Comparison of ENCODE assay signal across 8 cellular contexts in the genomic region with DNA sequence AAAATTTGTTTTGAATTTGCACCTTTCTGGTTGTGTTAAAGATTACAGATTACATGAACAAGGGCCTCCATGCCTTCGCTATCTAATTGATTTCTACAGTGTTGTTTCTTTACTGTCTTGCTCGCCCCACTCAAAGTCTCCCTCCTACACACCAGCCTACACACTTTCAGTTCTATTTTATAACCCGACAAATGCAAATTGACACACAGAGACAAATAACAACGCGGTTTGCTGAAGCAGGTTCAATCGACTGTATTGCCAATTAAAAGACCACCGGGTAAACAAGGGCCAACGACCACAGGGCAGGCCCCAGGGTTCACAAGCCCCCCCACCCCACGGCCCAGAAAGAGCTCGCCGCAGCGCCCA. TPM values are rescaled to one million over a fixed set of nuclear protein-coding genes. Genes with fewer than 3 reads are reported as not detected.
DNase-seq lines count a peak whose midpoint lies in the region; ATAC-seq, FAIRE-seq and TF ChIP-seq lines count a peak whose summit lies in the region.

No MANE protein-coding gene starts in this region.

- no peaks in the 10 kb centered on the region for H3K27me3 Mint-ChIP-seq in MCF 10A (ENCODE audit: insufficient read depth, unreplicated experiment)
- no peaks in the 10 kb centered on the region for H3K27me3 Mint-ChIP-seq in mesothelial cell of epicardium (ENCODE audit: low read depth)

- FAIRE-seq in RCC 7860 (lab: Jason Lieb, UNC), result no peak

- H3K4me3 ChIP-seq in HL-60 (replicated peaks; ENCODE audit: insufficient read depth, low read length), result peak overlapping the region; percentile 97

- in situ Hi-C loops in GM13976 (cut with MboI; ENCODE audit: low sequenced_read_pairs, unreplicated experiment), result no loop called here

- POLR2A ChIA-PET in MCF 10A (lab: Yijun Ruan, JAX), result interaction anchor here (0.7 to 4.3 kb wide), 27 partner anchors 8 to 329 kb away, joined by 3 to 114 read pairs (median 5); a partner anchor contains a TSS

- H3K9me3 Mint-ChIP-seq in MCF 10A (ENCODE audit: unreplicated experiment) (no peaks in the 10 kb centered on the region), mesothelial cell of epicardium (no peaks in the 10 kb centered on the region)

- no peaks in the 10 kb centered on the region for H3K27me3 ChIP-seq in HL-60 (ENCODE audit: insufficient read depth, poor library complexity, severe bottlenecking)

- H3K4me3 Mint-ChIP-seq in MCF 10A (ENCODE audit: unreplicated experiment) (peak overlapping the region; percentile 80), mesothelial cell of epicardium (peak overlapping the region; percentile 88)

- ATAC-seq in GM19455 (IDR thresholded peaks at IDR 0.05; ENCODE audit: unreplicated experiment), result no peak

- CTCF ChIA-PET in MCF 10A (lab: Yijun Ruan, JAX), result interaction anchor here (1.0 to 1.1 kb wide), 3 partner anchors 10 to 215 kb away, joined by 3 to 5 read pairs (median 4); no protein-coding TSS in a partner anchor

- H3K27ac Mint-ChIP-seq in MCF 10A (ENCODE audit: low read depth, unreplicated experiment), result peak overlapping the region; percentile 59
- H3K27ac Mint-ChIP-seq in mesothelial cell of epicardium, result peak overlapping the region; percentile 92

- peak overlapping the region; percentile 98 for H3K27ac ChIP-seq in HL-60 (replicated peaks)

- intact Hi-C loops in MCF 10A (cut with micrococcal nuclease), result loop anchor here (1.0 kb wide), 1 partner anchor 53 kb away; no protein-coding TSS in a partner anchor

- peaks cover 41% of the 10 kb centered on the region for H3K4me1 Mint-ChIP-seq in MCF 10A (ENCODE audit: insufficient read depth, unreplicated experiment)
- peaks cover 52% of the 10 kb centered on the region for H3K4me1 Mint-ChIP-seq in mesothelial cell of epicardium

- TF ChIP-seq CTCF in GM13976 (IDR thresholded peaks at IDR 0.05; ENCODE audit: borderline replicate concordance, control extremely low read depth, extremely low read depth, insufficient read depth, missing control alignments) (no peak), HL-60 (IDR thresholded peaks at IDR 0.05; ENCODE audit: insufficient read depth, low read length) (no peak), MCF 10A (IDR thresholded peaks at IDR 0.05; ENCODE audit: unreplicated experiment) (no peak), mesothelial cell of epicardium (IDR thresholded peaks at IDR 0.05; ENCODE audit: unreplicated experiment) (no peak)

- BruUV-seq in MCF 10A (replicated peaks; lab: Mats Ljungman, UMichigan), result no TSS peak

- peaks cover 19% of the 10 kb centered on the region for H3K36me3 Mint-ChIP-seq in MCF 10A (ENCODE audit: insufficient read depth, unreplicated experiment)
- H3K36me3 Mint-ChIP-seq in mesothelial cell of epicardium, result peaks cover 3% of the 10 kb centered on the region

- DNase-seq in GM13976 (ENCODE audit: low spot score) (peak; percentile 53), HL-60 (ENCODE audit: low read depth in 1 of 2, low spot score in 1 of 2) (no peak), MCF 10A (ENCODE audit: unreplicated experiment) (no peak), mesothelial cell of epicardium (ENCODE audit: low spot score in 2 of 2, unreplicated experiment in 2 of 2) (no peak), foreskin melanocyte (no peak), RCC 7860 (ENCODE audit: low spot score) (no peak)
- no peak for DNase-seq in NK-92 treated with Interleukin-12 subunit alpha and Interleukin-12 subunit beta, amount 100 ng/mL, for 24 hours (lab: John Stamatoyannopoulos, UW)

RNA-seq across cellular contexts. Expression of a gene that starts 0.9 kb away (rescaled TPM):
- total RNA-seq in MCF 10A (2022) (84.1 and 105 TPM in 2 replicates), mesothelial cell of epicardium (107 to 109 TPM (median 108 TPM) in 3 replicates)

RNA-seq across cellular contexts. Expression of a gene that starts 58.0 kb away (rescaled TPM):
- 31.5 and 40.0 TPM in 2 replicates for total RNA-seq in MCF 10A (2022)
- 30.1 to 36.2 TPM (median 32.5 TPM) in 3 replicates for total RNA-seq in mesothelial cell of epicardium

RNA-seq across cellular contexts. Expression of a gene that starts 58.3 kb away (rescaled TPM):
- 62.3 and 63.3 TPM in 2 replicates for total RNA-seq in MCF 10A (2022)
- 73.8 to 74.6 TPM (median 74.2 TPM) in 3 replicates for total RNA-seq in mesothelial cell of epicardium
